Comparison of ENCODE assay signal across 31 cellular contexts in the genomic region with DNA sequence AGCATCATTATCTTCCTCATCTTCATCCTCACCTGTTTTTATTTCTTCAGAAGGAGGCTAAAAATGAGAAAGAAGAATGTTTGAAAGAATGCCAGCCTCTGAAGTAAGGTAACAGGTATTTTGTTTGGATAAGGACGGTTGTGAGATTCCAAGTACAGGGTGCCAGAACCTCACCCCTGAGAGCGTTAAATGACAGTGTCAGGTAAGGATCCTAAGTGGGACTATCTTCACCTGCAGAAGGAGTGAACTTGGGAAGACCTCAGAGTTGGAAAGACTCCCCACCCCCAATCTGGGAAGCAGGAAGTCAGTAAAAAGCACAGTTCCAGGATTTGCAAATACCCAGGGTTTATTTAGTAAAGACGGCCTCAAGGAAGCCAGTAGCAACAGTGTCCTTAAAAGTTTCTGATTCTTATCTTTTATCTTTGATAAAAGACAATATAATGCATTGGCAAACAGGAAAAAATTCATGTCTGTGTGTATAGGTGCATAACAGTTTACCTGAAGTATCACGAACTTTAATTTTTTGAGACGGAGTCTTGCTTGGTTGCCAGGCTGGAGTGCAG.
"Had no signal": no experiment of that assay in that cellular context is flagged by ENCODE, and none has a peak within 500 bp of the region (broad histone marks: within the 10 kb centered on the region; RNA-seq: fewer than 3 reads in every experiment).

No MANE protein-coding gene starts in this region.

- H3K4me1 Mint-ChIP-seq: activated CD4-positive, alpha-beta T cell treated with anti-CD3 and anti-CD28 coated beads for 36 hours; activated naive CD4-positive, alpha-beta T cell treated with anti-CD3 and anti-CD28 coated beads, Interleukin-2, amount 10 ng/mL, durations not matched to agents 7 days and 5 days; mesothelial cell of epicardium; neural crest cell; T-cell had no signal

- H3K4me1 ChIP-seq: colonic mucosa, gastroesophageal sphincter, pancreas, psoas muscle, upper lobe of left lung, vagina had no signal

- H3K4me3 ChIP-seq: colonic mucosa, gastroesophageal sphincter, hepatocyte, pancreas, psoas muscle, smooth muscle cell, upper lobe of left lung, vagina had no signal

- H3K27ac ChIP-seq: colonic mucosa, gastroesophageal sphincter, hepatocyte, pancreas, psoas muscle, upper lobe of left lung, vagina had no signal

- ATAC-seq: activated CD4-positive, alpha-beta T cell treated with anti-CD3 and anti-CD28 coated beads for 36 hours; activated CD8-positive, alpha-beta T cell treated with anti-CD3 and anti-CD28 coated beads, Interleukin-2, amount 10 ng/mL, durations not matched to agents 7 days and 5 days; gastroesophageal sphincter; naive thymus-derived CD4-positive, alpha-beta T cell; pancreas; psoas muscle; stimulated activated memory B cell treated with anti-CD40 and anti-IgM and Interleukin-4, amounts not matched to agents 10 μg/mL and 1 μg/mL and 100 μg/mL, for 72 hours; stimulated activated naive CD8-positive, alpha-beta T cell treated with anti-CD3 and anti-CD28 coated beads, Interleukin-15, amount 100 ng/mL, for 72 hours; T-cell had no signal

- H3K9me3 Mint-ChIP-seq: activated naive CD4-positive, alpha-beta T cell treated with anti-CD3 and anti-CD28 coated beads, Interleukin-2, amount 10 ng/mL, durations not matched to agents 7 days and 5 days; activated T-helper 1 cell treated with anti-CD3 and anti-CD28 coated beads, Interleukin-12 subunit alpha, Interleukin-12 subunit beta, Interleukin-2, Interleukin-4 antibody, amounts not matched to agents 30 ng/mL and 10 ng/mL and 1 ng/mL, durations not matched to agents 14 hours and 24 hours and 36 hours; mesothelial cell of epicardium; neural crest cell; stimulated activated memory B cell treated with anti-CD40 and anti-IgM and Interleukin-4, amounts not matched to agents 10 μg/mL and 1 μg/mL and 100 μg/mL, for 72 hours; stimulated activated naive CD8-positive, alpha-beta T cell treated with anti-CD3 and anti-CD28 coated beads, Interleukin-15, amount 100 ng/mL, for 72 hours; T-cell; T-helper 2 cell treated with Interferon-gamma antibody and Interleukin-4, amounts not matched to agents 5 μg/mL and 100 μg/mL, for 36 hours had no signal

- H3K27me3 Mint-ChIP-seq: activated CD4-positive, alpha-beta T cell treated with anti-CD3 and anti-CD28 coated beads for 36 hours; activated naive CD4-positive, alpha-beta T cell treated with anti-CD3 and anti-CD28 coated beads, Interleukin-2, amount 10 ng/mL, durations not matched to agents 7 days and 5 days; naive thymus-derived CD4-positive, alpha-beta T cell; stimulated activated memory B cell treated with anti-CD40 and anti-IgM and Interleukin-4, amounts not matched to agents 10 μg/mL and 1 μg/mL and 100 μg/mL, for 72 hours; stimulated activated naive CD8-positive, alpha-beta T cell treated with anti-CD3 and anti-CD28 coated beads, Interleukin-15, amount 100 ng/mL, for 72 hours; T-cell had no signal

- DNase-seq: activated CD4-positive, alpha-beta T cell treated with anti-CD3 and anti-CD28 coated beads for 36 hours; activated CD4-positive, CD25-positive, alpha-beta regulatory T cell; activated CD8-positive, alpha-beta T cell treated with anti-CD3 and anti-CD28 coated beads, Interleukin-2, amount 10 ng/mL, durations not matched to agents 7 days and 5 days; activated effector memory CD4-positive, alpha-beta T cell treated with anti-CD3 and anti-CD28 coated beads, Interleukin-2, amount 50 U/mL, for 16 hours; activated naive CD4-positive, alpha-beta T cell treated with anti-CD3 and anti-CD28 coated beads, Interleukin-2, amount 10 ng/mL, durations not matched to agents 7 days and 5 days; activated T-cell treated with anti-CD3 and anti-CD28 coated beads for 4 hours; cerebellar nuclear complex; colonic mucosa; effector memory CD4-positive, alpha-beta T cell; islet precursor cell; mammary epithelial cell; naive thymus-derived CD4-positive, alpha-beta T cell; nucleus accumbens; pancreas; psoas muscle; stimulated activated CD4-positive, alpha-beta T cell treated with anti-CD3 and anti-CD28 coated beads, Interleukin-1b, Interleukin-23, amount 100 ng/mL, for 48 hours; stimulated activated CD4-positive, alpha-beta T cell treated with anti-CD3 and anti-CD28 coated beads, Interleukin-4, amount 100 ng/mL, for 4 hours; stimulated activated CD8-positive, alpha-beta memory T cell treated with anti-CD3 and anti-CD28 coated beads, Interleukin-4, amount 100 ng/mL, for 48 hours; stimulated activated naive CD8-positive, alpha-beta T cell treated with anti-CD3 and anti-CD28 coated beads, Interleukin-15, amount 100 ng/mL, for 72 hours; substantia nigra; T-cell; upper lobe of left lung had no signal

- H3K4me3 Mint-ChIP-seq: activated CD4-positive, alpha-beta T cell treated with anti-CD3 and anti-CD28 coated beads for 36 hours; activated CD8-positive, alpha-beta T cell treated with anti-CD3 and anti-CD28 coated beads, Interleukin-2, amount 10 ng/mL, durations not matched to agents 7 days and 5 days; activated naive CD4-positive, alpha-beta T cell treated with anti-CD3 and anti-CD28 coated beads, Interleukin-2, amount 10 ng/mL, durations not matched to agents 7 days and 5 days; activated T-helper 1 cell treated with anti-CD3 and anti-CD28 coated beads, Interleukin-12 subunit alpha, Interleukin-12 subunit beta, Interleukin-2, Interleukin-4 antibody, amounts not matched to agents 30 ng/mL and 10 ng/mL and 1 ng/mL, durations not matched to agents 14 hours and 24 hours and 36 hours; mesothelial cell of epicardium; naive thymus-derived CD4-positive, alpha-beta T cell; neural crest cell; stimulated activated memory B cell treated with anti-CD40 and anti-IgM and Interleukin-4, amounts not matched to agents 10 μg/mL and 1 μg/mL and 100 μg/mL, for 72 hours; stimulated activated naive CD8-positive, alpha-beta T cell treated with anti-CD3 and anti-CD28 coated beads, Interleukin-15, amount 100 ng/mL, for 72 hours; T-cell; T-helper 2 cell treated with Interferon-gamma antibody and Interleukin-4, amounts not matched to agents 5 μg/mL and 100 μg/mL, for 36 hours had no signal

- H3K9me3 ChIP-seq: colonic mucosa, gastroesophageal sphincter, pancreas, psoas muscle, upper lobe of left lung, vagina had no signal

- H3K27me3 ChIP-seq: colonic mucosa, gastroesophageal sphincter, hepatocyte, pancreas, upper lobe of left lung, vagina had no signal

- H3K27ac Mint-ChIP-seq: activated CD4-positive, alpha-beta T cell treated with anti-CD3 and anti-CD28 coated beads for 36 hours; activated CD8-positive, alpha-beta T cell treated with anti-CD3 and anti-CD28 coated beads, Interleukin-2, amount 10 ng/mL, durations not matched to agents 7 days and 5 days; activated T-helper 1 cell treated with anti-CD3 and anti-CD28 coated beads, Interleukin-12 subunit alpha, Interleukin-12 subunit beta, Interleukin-2, Interleukin-4 antibody, amounts not matched to agents 30 ng/mL and 10 ng/mL and 1 ng/mL, durations not matched to agents 14 hours and 24 hours and 36 hours; mesothelial cell of epicardium; stimulated activated memory B cell treated with anti-CD40 and anti-IgM and Interleukin-4, amounts not matched to agents 10 μg/mL and 1 μg/mL and 100 μg/mL, for 72 hours; T-cell; T-helper 2 cell treated with Interferon-gamma antibody and Interleukin-4, amounts not matched to agents 5 μg/mL and 100 μg/mL, for 36 hours had no signal
